2 cellular contexts compared by ENCODE assay signal in the genomic region with DNA sequence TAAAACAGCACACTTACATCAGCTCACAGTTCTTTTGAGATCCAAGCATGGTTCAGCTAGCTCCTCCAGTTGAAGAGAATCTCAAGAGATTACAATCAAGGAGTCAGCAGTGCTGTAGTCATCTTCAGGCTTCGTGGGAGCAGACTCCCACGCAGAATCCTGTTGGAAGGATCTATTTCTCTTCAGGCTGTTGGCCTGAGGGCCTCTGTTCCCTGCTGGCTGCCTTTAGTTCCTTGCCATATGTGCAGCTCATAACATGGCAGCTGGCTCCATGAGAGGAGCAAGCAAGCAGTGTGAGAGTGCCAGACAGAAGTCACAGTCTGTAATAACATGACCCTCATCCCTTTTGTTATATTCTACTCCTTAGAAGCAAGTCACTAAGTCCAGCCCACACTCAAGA.
TF ChIP-seq lines count a peak whose summit lies in the region.

No MANE protein-coding gene starts in this region.

TF ChIP-seq in SK-N-SH, 30 proteins besides CTCF, POLR2A, EP300 and RAD21 (continued from another document):
- TF ChIP-seq, protein P1, sequence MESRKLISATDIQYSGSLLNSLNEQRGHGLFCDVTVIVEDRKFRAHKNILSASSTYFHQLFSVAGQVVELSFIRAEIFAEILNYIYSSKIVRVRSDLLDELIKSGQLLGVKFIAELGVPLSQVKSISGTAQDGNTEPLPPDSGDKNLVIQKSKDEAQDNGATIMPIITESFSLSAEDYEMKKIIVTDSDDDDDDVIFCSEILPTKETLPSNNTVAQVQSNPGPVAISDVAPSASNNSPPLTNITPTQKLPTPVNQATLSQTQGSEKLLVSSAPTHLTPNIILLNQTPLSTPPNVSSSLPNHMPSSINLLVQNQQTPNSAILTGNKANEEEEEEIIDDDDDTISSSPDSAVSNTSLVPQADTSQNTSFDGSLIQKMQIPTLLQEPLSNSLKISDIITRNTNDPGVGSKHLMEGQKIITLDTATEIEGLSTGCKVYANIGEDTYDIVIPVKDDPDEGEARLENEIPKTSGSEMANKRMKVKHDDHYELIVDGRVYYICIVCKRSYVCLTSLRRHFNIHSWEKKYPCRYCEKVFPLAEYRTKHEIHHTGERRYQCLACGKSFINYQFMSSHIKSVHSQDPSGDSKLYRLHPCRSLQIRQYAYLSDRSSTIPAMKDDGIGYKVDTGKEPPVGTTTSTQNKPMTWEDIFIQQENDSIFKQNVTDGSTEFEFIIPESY (IDR thresholded peaks at IDR 0.05; ENCODE audit: borderline replicate concordance, low read depth) = no peak
- no peak for TF ChIP-seq YY1 (IDR thresholded peaks at IDR 0.05; ENCODE audit: low read depth)
- TF ChIP-seq, protein P2, sequence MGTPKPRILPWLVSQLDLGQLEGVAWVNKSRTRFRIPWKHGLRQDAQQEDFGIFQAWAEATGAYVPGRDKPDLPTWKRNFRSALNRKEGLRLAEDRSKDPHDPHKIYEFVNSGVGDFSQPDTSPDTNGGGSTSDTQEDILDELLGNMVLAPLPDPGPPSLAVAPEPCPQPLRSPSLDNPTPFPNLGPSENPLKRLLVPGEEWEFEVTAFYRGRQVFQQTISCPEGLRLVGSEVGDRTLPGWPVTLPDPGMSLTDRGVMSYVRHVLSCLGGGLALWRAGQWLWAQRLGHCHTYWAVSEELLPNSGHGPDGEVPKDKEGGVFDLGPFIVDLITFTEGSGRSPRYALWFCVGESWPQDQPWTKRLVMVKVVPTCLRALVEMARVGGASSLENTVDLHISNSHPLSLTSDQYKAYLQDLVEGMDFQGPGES (IDR thresholded peaks at IDR 0.05; ENCODE audit: low read depth, low read length) = no peak

TF ChIP-seq in SK-N-SH treated with all-trans-retinoic acid at 6 μM for 48 hours, 23 proteins besides CTCF, POLR2A, EP300 and RAD21 (continued from another document):
- TF ChIP-seq, protein P3, sequence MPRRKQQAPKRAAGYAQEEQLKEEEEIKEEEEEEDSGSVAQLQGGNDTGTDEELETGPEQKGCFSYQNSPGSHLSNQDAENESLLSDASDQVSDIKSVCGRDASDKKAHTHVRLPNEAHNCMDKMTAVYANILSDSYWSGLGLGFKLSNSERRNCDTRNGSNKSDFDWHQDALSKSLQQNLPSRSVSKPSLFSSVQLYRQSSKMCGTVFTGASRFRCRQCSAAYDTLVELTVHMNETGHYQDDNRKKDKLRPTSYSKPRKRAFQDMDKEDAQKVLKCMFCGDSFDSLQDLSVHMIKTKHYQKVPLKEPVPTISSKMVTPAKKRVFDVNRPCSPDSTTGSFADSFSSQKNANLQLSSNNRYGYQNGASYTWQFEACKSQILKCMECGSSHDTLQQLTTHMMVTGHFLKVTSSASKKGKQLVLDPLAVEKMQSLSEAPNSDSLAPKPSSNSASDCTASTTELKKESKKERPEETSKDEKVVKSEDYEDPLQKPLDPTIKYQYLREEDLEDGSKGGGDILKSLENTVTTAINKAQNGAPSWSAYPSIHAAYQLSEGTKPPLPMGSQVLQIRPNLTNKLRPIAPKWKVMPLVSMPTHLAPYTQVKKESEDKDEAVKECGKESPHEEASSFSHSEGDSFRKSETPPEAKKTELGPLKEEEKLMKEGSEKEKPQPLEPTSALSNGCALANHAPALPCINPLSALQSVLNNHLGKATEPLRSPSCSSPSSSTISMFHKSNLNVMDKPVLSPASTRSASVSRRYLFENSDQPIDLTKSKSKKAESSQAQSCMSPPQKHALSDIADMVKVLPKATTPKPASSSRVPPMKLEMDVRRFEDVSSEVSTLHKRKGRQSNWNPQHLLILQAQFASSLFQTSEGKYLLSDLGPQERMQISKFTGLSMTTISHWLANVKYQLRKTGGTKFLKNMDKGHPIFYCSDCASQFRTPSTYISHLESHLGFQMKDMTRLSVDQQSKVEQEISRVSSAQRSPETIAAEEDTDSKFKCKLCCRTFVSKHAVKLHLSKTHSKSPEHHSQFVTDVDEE (CRISPR knock-in tag; IDR thresholded peaks at IDR 0.05) = no peak
- TF ChIP-seq, protein P4, sequence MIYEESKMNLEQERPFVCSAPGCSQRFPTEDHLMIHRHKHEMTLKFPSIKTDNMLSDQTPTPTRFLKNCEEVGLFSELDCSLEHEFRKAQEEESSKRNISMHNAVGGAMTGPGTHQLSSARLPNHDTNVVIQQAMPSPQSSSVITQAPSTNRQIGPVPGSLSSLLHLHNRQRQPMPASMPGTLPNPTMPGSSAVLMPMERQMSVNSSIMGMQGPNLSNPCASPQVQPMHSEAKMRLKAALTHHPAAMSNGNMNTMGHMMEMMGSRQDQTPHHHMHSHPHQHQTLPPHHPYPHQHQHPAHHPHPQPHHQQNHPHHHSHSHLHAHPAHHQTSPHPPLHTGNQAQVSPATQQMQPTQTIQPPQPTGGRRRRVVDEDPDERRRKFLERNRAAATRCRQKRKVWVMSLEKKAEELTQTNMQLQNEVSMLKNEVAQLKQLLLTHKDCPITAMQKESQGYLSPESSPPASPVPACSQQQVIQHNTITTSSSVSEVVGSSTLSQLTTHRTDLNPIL (CRISPR knock-in tag; IDR thresholded peaks at IDR 0.05; ENCODE audit: low read depth) = no peak
TF ChIP-seq in SK-N-SH treated with all-trans-retinoic acid at 6 μM for 48 hours: peak in this region for 0.
